ENCODE assay signal across 11 cellular contexts in genomic region chr3:161266731-161267150, GRCh38. TPM values are rescaled to one million over a fixed set of nuclear protein-coding genes. Genes with fewer than 3 reads are reported as not detected.
DNase-seq lines count a peak whose midpoint lies in the region; FAIRE-seq and TF ChIP-seq lines count a peak whose summit lies in the region.
"Had no signal": no experiment of that assay in that cellular context is flagged by ENCODE, and none has a peak within 500 bp of the region (broad histone marks: within the 10 kb centered on the region; RNA-seq: fewer than 3 reads in every experiment).

No MANE protein-coding gene starts in this region.

- no peaks in the 10 kb centered on the region for H3K36me3 ChIP-seq in H7 (replicated peaks; ENCODE audit: control insufficient read depth, insufficient read depth, low read length)
- H3K36me3 ChIP-seq: prostate gland had no signal

- TF ChIP-seq CTCF in AG10803 (conservative IDR thresholded peaks at IDR 0.05; ENCODE audit: low read length): no peak

- no peaks in the 10 kb centered on the region for H3K27me3 ChIP-seq in H7 (ENCODE audit: control insufficient read depth, insufficient read depth, low read length)

- FAIRE-seq in HTR-8/SVneo (lab: Jason Lieb, UNC): no peak
- FAIRE-seq: D721Med had no signal

- peak; percentile 81 for DNase-seq in AG10803 (ENCODE audit: low read depth)
- DNase-seq in HTR-8/SVneo (ENCODE audit: insufficient read length, low spot score): peak; percentile 10
- DNase-seq in SW 1271 (lab: John Stamatoyannopoulos, UW): peak; percentile 11 to 52
- DNase-seq in hepatic stellate cell (ENCODE audit: low spot score): peak; percentile 12
- DNase-seq in NOMO-1 treated with DMSO at 0.1 percent for 48 hours (lab: John Stamatoyannopoulos, UW; ENCODE audit: unreplicated experiment): no peak
- DNase-seq in activated effector memory CD4-positive, alpha-beta T cell treated with anti-CD3 and anti-CD28 coated beads, Interleukin-2, amount 50 U/mL, for 16 hours: no peak
- DNase-seq in H7: no peak
- DNase-seq in NOMO-1 treated with dmso at 0.1 percent for 144 hours (lab: John Stamatoyannopoulos, UW; ENCODE audit: unreplicated experiment): no peak

- H3K4me3 ChIP-seq in AG10803 (ENCODE audit: low read length) (no peak overlapping the region), H7 (ENCODE audit: insufficient read depth, low read depth, low read length) (no peak overlapping the region)
- H3K4me3 ChIP-seq: coronary artery, prostate gland had no signal

RNA-seq across cellular contexts. Expression of gene NMD3, which starts 45.6 kb away (rescaled TPM):
- 45.2 and 57.8 TPM in 2 replicates for total RNA-seq in H7 (2014; rRNA removed; shearing (Covaris generic))

Comparison
In these comparisons a context has a peak if more than half of its experiments do, and no peak if none do; other contexts are left out.
1. DNase-seq: peak in AG10803 (single experiment), HTR-8/SVneo (single experiment), SW 1271 (2 of 2) and hepatic stellate cell (single experiment); none in NOMO-1 treated with DMSO at 0.1 percent for 48 hours (single experiment), activated effector memory CD4-positive, alpha-beta T cell treated with anti-CD3 and anti-CD28 coated beads, Interleukin-2, amount 50 U/mL, for 16 hours (single experiment), H7 (single experiment) and NOMO-1 treated with dmso at 0.1 percent for 144 hours (single experiment).